In the genomic region with DNA sequence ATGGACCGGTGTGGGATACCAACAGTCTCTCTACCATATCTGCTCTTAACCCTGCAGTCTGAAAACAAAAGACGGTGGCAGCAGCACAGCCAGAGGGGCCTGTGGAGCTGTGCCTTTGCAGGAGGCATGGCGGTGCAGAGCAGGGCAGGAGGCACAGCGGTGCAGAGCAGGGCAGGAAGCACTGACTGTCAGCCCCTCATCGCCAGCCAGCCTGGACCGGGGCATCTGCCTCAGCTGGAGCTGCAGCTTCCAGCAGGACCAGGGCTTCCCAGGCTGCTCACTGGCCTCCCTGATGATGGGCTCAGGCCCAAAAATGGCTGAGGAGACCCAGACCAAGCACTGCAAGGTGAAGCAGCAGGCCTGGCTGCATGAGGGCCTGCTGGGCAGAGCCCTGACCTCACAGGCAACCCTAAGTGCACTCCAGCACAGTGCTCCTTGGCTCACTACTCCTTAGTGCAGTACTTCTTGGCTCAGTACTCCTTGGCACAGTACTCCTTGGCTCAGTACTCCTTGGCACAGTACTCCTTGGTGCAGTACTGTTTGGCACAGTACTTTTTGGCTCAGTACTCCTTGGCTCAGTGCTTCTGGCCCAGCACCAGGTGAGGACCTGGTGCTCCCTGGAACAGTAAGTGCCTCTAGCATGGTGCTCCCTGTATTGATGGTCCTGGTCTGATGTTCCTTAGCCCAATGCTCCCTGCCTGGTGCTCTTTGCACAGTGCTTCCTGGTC, we compare ENCODE assay signal across 34 cellular contexts.
"Had no signal": no experiment of that assay in that cellular context is flagged by ENCODE, and none has a peak within 500 bp of the region (broad histone marks: within the 10 kb centered on the region; RNA-seq: fewer than 3 reads in every experiment).

No MANE protein-coding gene starts in this region.

- H3K27me3 ChIP-seq: ascending aorta, body of pancreas, brain microvascular endothelial cell had no signal

- H3K4me1 ChIP-seq: ascending aorta, body of pancreas, breast epithelium had no signal

- H3K4me3 ChIP-seq: ascending aorta, body of pancreas, breast epithelium had no signal

- H3K4me3 Mint-ChIP-seq: activated B cell treated with CpG ODN at 0.5 μM for 24 hours; activated CD4-positive, alpha-beta memory T cell treated with anti-CD3 and anti-CD28 coated beads for 36 hours; activated CD4-positive, alpha-beta T cell treated with anti-CD3 and anti-CD28 coated beads, Interleukin-2, amount 10 ng/mL, durations not matched to agents 24 days and 14 days; activated CD8-positive, alpha-beta memory T cell treated with anti-CD3 and anti-CD28 coated beads, Interleukin-2, amount 10 ng/mL, durations not matched to agents 7 days and 5 days; activated CD8-positive, alpha-beta T cell treated with anti-CD3 and anti-CD28 coated beads, Interleukin-2, amount 10 ng/mL, durations not matched to agents 7 days and 5 days; activated naive CD4-positive, alpha-beta T cell treated with anti-CD3 and anti-CD28 coated beads, Interleukin-2, amount 10 ng/mL, durations not matched to agents 7 days and 5 days; activated naive CD4-positive, alpha-beta T cell treated with anti-CD3 and anti-CD28 coated beads, Interleukin-2, amount 50 U/mL, for 24 hours; activated naive CD8-positive, alpha-beta T cell; activated naive CD8-positive, alpha-beta T cell treated with anti-CD3 and anti-CD28 coated beads, Interleukin-2, amount 10 ng/mL, durations not matched to agents 7 days and 5 days; activated naive CD8-positive, alpha-beta T cell treated with anti-CD3 and anti-CD28 coated beads, Interleukin-2, amount 50 U/mL, for 24 hours; activated T-cell treated with anti-CD3 and anti-CD28 coated beads, Interleukin-2, amount 50 U/mL, for 24 hours; T-helper 1 cell treated with Interleukin-12 subunit alpha and Interleukin-12 subunit beta and Interleukin-4 antibody, amounts not matched to agents 30 μg/mL and 1 μg/mL, for 36 hours; T-helper 2 cell treated with Interferon-gamma antibody and Interleukin-4, amounts not matched to agents 5 μg/mL and 100 μg/mL, for 36 hours had no signal

- H3K27ac ChIP-seq: ascending aorta, body of pancreas, brain microvascular endothelial cell, breast epithelium, VCaP had no signal

- H3K36me3 Mint-ChIP-seq: activated CD4-positive, alpha-beta memory T cell treated with anti-CD3 and anti-CD28 coated beads for 36 hours; activated CD8-positive, alpha-beta memory T cell treated with anti-CD3 and anti-CD28 coated beads, Interleukin-2, amount 10 ng/mL, durations not matched to agents 7 days and 5 days; activated naive CD4-positive, alpha-beta T cell treated with anti-CD3 and anti-CD28 coated beads, Interleukin-2, amount 10 ng/mL, durations not matched to agents 7 days and 5 days; activated naive CD4-positive, alpha-beta T cell treated with anti-CD3 and anti-CD28 coated beads, Interleukin-2, amount 50 U/mL, for 24 hours; activated naive CD8-positive, alpha-beta T cell; activated naive CD8-positive, alpha-beta T cell treated with anti-CD3 and anti-CD28 coated beads, Interleukin-2, amount 10 ng/mL, durations not matched to agents 7 days and 5 days had no signal

- ATAC-seq: activated CD8-positive, alpha-beta memory T cell treated with anti-CD3 and anti-CD28 coated beads, Interleukin-2, amount 10 ng/mL, durations not matched to agents 7 days and 5 days; activated CD8-positive, alpha-beta T cell treated with anti-CD3 and anti-CD28 coated beads, Interleukin-2, amount 10 ng/mL, durations not matched to agents 7 days and 5 days; activated naive CD8-positive, alpha-beta T cell treated with anti-CD3 and anti-CD28 coated beads, Interleukin-2, amount 50 U/mL, for 24 hours; body of pancreas had no signal

- H3K36me3 ChIP-seq: ascending aorta, brain microvascular endothelial cell, breast epithelium had no signal

- H3K9me3 ChIP-seq: ascending aorta, body of pancreas, breast epithelium had no signal

- FAIRE-seq: TTC549 had no signal

- H3K27me3 Mint-ChIP-seq: activated CD4-positive, alpha-beta T cell treated with anti-CD3 and anti-CD28 coated beads, Interleukin-2, amount 10 ng/mL, durations not matched to agents 24 days and 14 days; activated CD8-positive, alpha-beta memory T cell treated with anti-CD3 and anti-CD28 coated beads, Interleukin-2, amount 10 ng/mL, durations not matched to agents 7 days and 5 days had no signal

- DNase-seq: activated B cell treated with CpG ODN at 0.5 μM for 24 hours; activated CD4-positive, alpha-beta memory T cell treated with anti-CD3 and anti-CD28 coated beads for 36 hours; activated CD4-positive, alpha-beta T cell treated with anti-CD3 and anti-CD28 coated beads for 4 hours; activated CD4-positive, alpha-beta T cell treated with anti-CD3 and anti-CD28 coated beads, Interleukin-2, amount 10 ng/mL, durations not matched to agents 24 days and 14 days; activated CD4-positive, alpha-beta T cell treated with anti-CD3 and anti-CD28 coated beads, Interleukin-2, amount 50 U/mL, for 1 hour; activated CD4-positive, alpha-beta T cell treated with anti-CD3 and anti-CD28 coated beads, Interleukin-2, amount 50 U/mL, for 4 hours; activated CD4-positive, CD25-positive, alpha-beta regulatory T cell treated with anti-CD3 and anti-CD28 coated beads, Interleukin-2, amount 50 U/mL, for 72 hours; activated CD8-positive, alpha-beta memory T cell treated with anti-CD3 and anti-CD28 coated beads for 24 hours; activated CD8-positive, alpha-beta memory T cell treated with anti-CD3 and anti-CD28 coated beads, Interleukin-2, amount 10 ng/mL, durations not matched to agents 7 days and 5 days; activated CD8-positive, alpha-beta memory T cell treated with anti-CD3 and anti-CD28 coated beads, Interleukin-2, amount 50 U/mL, for 48 hours; activated CD8-positive, alpha-beta T cell treated with anti-CD3 and anti-CD28 coated beads, Interleukin-2, amount 10 ng/mL, durations not matched to agents 7 days and 5 days; activated effector memory CD4-positive, alpha-beta T cell treated with Interleukin-2 at 50 U/mL for 16 hours; activated gamma-delta T cell; activated naive CD4-positive, alpha-beta T cell treated with anti-CD3 and anti-CD28 coated beads, Interleukin-2, amount 10 ng/mL, durations not matched to agents 7 days and 5 days; activated naive CD4-positive, alpha-beta T cell treated with Interleukin-2 at 50 U/mL for 16 hours; activated naive CD8-positive, alpha-beta T cell treated with anti-CD3 and anti-CD28 coated beads, Interleukin-2, amount 10 ng/mL, durations not matched to agents 7 days and 5 days; activated naive CD8-positive, alpha-beta T cell treated with anti-CD3 and anti-CD28 coated beads, Interleukin-2, amount 50 U/mL, for 24 hours; activated T-cell treated with anti-CD3 and anti-CD28 coated beads, Interleukin-2, amount 50 U/mL, for 24 hours; activated T-cell treated with anti-CD3 and anti-CD28 coated beads, Interleukin-2, amount 50 U/mL, for 48 hours; body of pancreas; brain microvascular endothelial cell; central memory CD4-positive, alpha-beta T cell; T-helper 1 cell; T-helper 2 cell; T-helper 9 cell had no signal

- H3K9me3 Mint-ChIP-seq: activated CD4-positive, alpha-beta T cell treated with anti-CD3 and anti-CD28 coated beads, Interleukin-2, amount 10 ng/mL, durations not matched to agents 24 days and 14 days; activated naive CD4-positive, alpha-beta T cell treated with anti-CD3 and anti-CD28 coated beads, Interleukin-2, amount 10 ng/mL, durations not matched to agents 7 days and 5 days; activated naive CD8-positive, alpha-beta T cell treated with anti-CD3 and anti-CD28 coated beads, Interleukin-2, amount 50 U/mL, for 24 hours; activated T-cell treated with anti-CD3 and anti-CD28 coated beads, Interleukin-2, amount 50 U/mL, for 24 hours; activated T-helper 2 cell treated with anti-CD3 and anti-CD28 coated beads, Interferon-gamma antibody, Interleukin-2, Interleukin-4, amounts not matched to agents 10 μg/mL and 5 μg/mL and 100 μg/mL, durations not matched to agents 14 hours and 24 hours and 36 hours; T-helper 1 cell treated with Interleukin-12 subunit alpha and Interleukin-12 subunit beta and Interleukin-4 antibody, amounts not matched to agents 30 μg/mL and 1 μg/mL, for 36 hours; T-helper 2 cell treated with Interferon-gamma antibody and Interleukin-4, amounts not matched to agents 5 μg/mL and 100 μg/mL, for 36 hours had no signal

- H3K27ac Mint-ChIP-seq: activated B cell treated with CpG ODN at 0.5 μM for 24 hours; activated CD4-positive, alpha-beta memory T cell treated with anti-CD3 and anti-CD28 coated beads for 36 hours; activated CD4-positive, alpha-beta T cell treated with anti-CD3 and anti-CD28 coated beads, Interleukin-2, amount 10 ng/mL, durations not matched to agents 24 days and 14 days; activated CD8-positive, alpha-beta memory T cell treated with anti-CD3 and anti-CD28 coated beads, Interleukin-2, amount 10 ng/mL, durations not matched to agents 7 days and 5 days; activated CD8-positive, alpha-beta T cell treated with anti-CD3 and anti-CD28 coated beads, Interleukin-2, amount 10 ng/mL, durations not matched to agents 7 days and 5 days; activated naive CD4-positive, alpha-beta T cell treated with anti-CD3 and anti-CD28 coated beads, Interleukin-2, amount 10 ng/mL, durations not matched to agents 7 days and 5 days; activated naive CD4-positive, alpha-beta T cell treated with anti-CD3 and anti-CD28 coated beads, Interleukin-2, amount 50 U/mL, for 24 hours; activated naive CD8-positive, alpha-beta T cell; activated naive CD8-positive, alpha-beta T cell treated with anti-CD3 and anti-CD28 coated beads, Interleukin-2, amount 10 ng/mL, durations not matched to agents 7 days and 5 days; activated naive CD8-positive, alpha-beta T cell treated with anti-CD3 and anti-CD28 coated beads, Interleukin-2, amount 50 U/mL, for 24 hours; activated T-cell treated with anti-CD3 and anti-CD28 coated beads, Interleukin-2, amount 50 U/mL, for 24 hours; activated T-helper 2 cell treated with anti-CD3 and anti-CD28 coated beads, Interferon-gamma antibody, Interleukin-2, Interleukin-4, amounts not matched to agents 10 μg/mL and 5 μg/mL and 100 μg/mL, durations not matched to agents 14 hours and 24 hours and 36 hours; T-helper 1 cell treated with Interleukin-12 subunit alpha and Interleukin-12 subunit beta and Interleukin-4 antibody, amounts not matched to agents 30 μg/mL and 1 μg/mL, for 36 hours; T-helper 2 cell treated with Interferon-gamma antibody and Interleukin-4, amounts not matched to agents 5 μg/mL and 100 μg/mL, for 36 hours had no signal

- H3K4me1 Mint-ChIP-seq: activated CD4-positive, alpha-beta T cell treated with anti-CD3 and anti-CD28 coated beads, Interleukin-2, amount 10 ng/mL, durations not matched to agents 24 days and 14 days; activated CD8-positive, alpha-beta memory T cell treated with anti-CD3 and anti-CD28 coated beads, Interleukin-2, amount 10 ng/mL, durations not matched to agents 7 days and 5 days; activated naive CD4-positive, alpha-beta T cell treated with anti-CD3 and anti-CD28 coated beads, Interleukin-2, amount 10 ng/mL, durations not matched to agents 7 days and 5 days; activated naive CD4-positive, alpha-beta T cell treated with anti-CD3 and anti-CD28 coated beads, Interleukin-2, amount 50 U/mL, for 24 hours; activated naive CD8-positive, alpha-beta T cell treated with anti-CD3 and anti-CD28 coated beads, Interleukin-2, amount 10 ng/mL, durations not matched to agents 7 days and 5 days had no signal
